ENCODE assay signal across 8 cellular contexts in the genomic region with DNA sequence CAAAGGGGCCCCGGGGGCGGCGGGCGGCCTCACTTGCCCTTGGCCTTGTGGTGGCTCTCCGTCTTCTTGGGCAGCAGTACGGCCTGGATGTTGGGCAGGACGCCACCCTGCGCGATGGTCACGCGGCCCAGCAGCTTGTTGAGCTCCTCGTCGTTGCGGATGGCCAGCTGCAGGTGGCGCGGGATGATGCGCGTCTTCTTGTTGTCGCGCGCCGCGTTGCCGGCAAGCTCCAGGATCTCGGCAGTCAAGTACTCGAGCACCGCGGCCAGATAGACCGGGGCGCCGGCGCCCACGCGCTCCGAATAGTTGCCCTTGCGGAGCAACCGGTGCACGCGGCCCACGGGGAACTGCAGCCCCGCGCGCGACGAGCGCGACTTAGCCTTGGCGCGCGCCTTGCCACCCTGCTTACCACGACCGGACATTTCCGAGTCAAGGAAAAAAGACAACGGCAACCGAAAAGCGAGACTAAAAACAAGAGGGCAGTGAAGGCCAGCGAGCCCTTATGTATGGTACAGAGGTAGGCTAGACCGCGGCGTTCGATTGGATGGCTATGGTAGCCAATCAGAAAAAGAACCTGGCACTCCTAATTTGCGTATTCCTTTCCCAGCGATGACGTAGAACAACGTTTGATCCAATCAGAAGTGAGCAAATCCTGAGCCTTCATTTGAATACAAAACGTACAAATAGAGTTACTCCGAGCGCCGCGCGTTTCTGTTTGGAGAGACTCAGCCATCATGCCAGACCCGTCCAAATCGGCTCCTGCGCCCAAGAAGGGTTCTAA. TPM values are rescaled to one million over a fixed set of nuclear protein-coding genes. Genes with fewer than 3 reads are reported as not detected.
A peak's percentile ranks its signal among the peaks of the same experiment; 100 is the strongest.
DNase-seq lines count a peak whose midpoint lies in the region; ATAC-seq and TF ChIP-seq lines count a peak whose summit lies in the region.

No MANE protein-coding gene starts in this region.

- peak; percentile 93 for ATAC-seq in omental fat pad (ENCODE audit: low FRiP score)

- H3K27me3 ChIP-seq in MG63 (no peaks in the 10 kb centered on the region; the same call in 1 of the 2 replicates), SJSA1 (replicated peaks) (peaks cover 48% of the 10 kb centered on the region), testis (no peaks in the 10 kb centered on the region)

- no peaks in the 10 kb centered on the region for H3K36me3 ChIP-seq in ES-I3 (ENCODE audit: insufficient read depth, low read length)
- H3K36me3 ChIP-seq in MG63: peaks cover 9% of the 10 kb centered on the region; the same call in 1 of the 2 replicates
- no peaks in the 10 kb centered on the region for H3K36me3 ChIP-seq in SJSA1
- no peaks in the 10 kb centered on the region for H3K36me3 ChIP-seq in testis (ENCODE audit: low read depth, missing control alignments)

- DNase-seq in GOT3 (lab: John Stamatoyannopoulos, UW): peak; percentile 88
- DNase-seq in MG63: peak; percentile 94
- DNase-seq in SJSA1 (ENCODE audit: low read depth in 1 of 2, low spot score in 2 of 2): peak; percentile 81 to 86
- peak; percentile 80 for DNase-seq in activated naive CD4-positive, alpha-beta T cell treated with anti-CD3 and anti-CD28 coated beads, Interleukin-2, amount 50 U/mL, for 16 hours
- DNase-seq in glomerular endothelial cell (ENCODE audit: extremely low read depth, low read depth, low spot score): peak; percentile 99
- peak; percentile 59 for DNase-seq in omental fat pad (ENCODE audit: low spot score)
- peak; percentile 97 for DNase-seq in testis

- TF ChIP-seq CTCF in omental fat pad (IDR thresholded peaks at IDR 0.05) (no peak), testis (IDR thresholded peaks at IDR 0.05) (peak in 2 of 3 experiments; percentile 34 to 39)

- H3K4me3 ChIP-seq in MG63 (peak overlapping the region; percentile 90), SJSA1 (peak overlapping the region; percentile 45), testis (peak overlapping the region; percentile 48 to 58)

- no peak overlapping the region for H3K27ac ChIP-seq in SJSA1
- H3K27ac ChIP-seq in testis: peak overlapping the region; percentile 83 to 87

- H3K9ac ChIP-seq in ES-I3 (ENCODE audit: low read depth, low read length): peak overlapping the region; percentile 71

- H3K9me3 ChIP-seq in ES-I3 (ENCODE audit: control insufficient read depth, insufficient read depth, low read length): no peaks in the 10 kb centered on the region
- no peaks in the 10 kb centered on the region for H3K9me3 ChIP-seq in MG63
- H3K9me3 ChIP-seq in SJSA1 (replicated peaks): no peaks in the 10 kb centered on the region
- H3K9me3 ChIP-seq in testis: no peaks in the 10 kb centered on the region

- H3K4me1 ChIP-seq in ES-I3 (ENCODE audit: insufficient read depth, low read length): no peaks in the 10 kb centered on the region
- peaks cover 24% of the 10 kb centered on the region for H3K4me1 ChIP-seq in SJSA1 (replicated peaks)
- peaks cover 12% of the 10 kb centered on the region for H3K4me1 ChIP-seq in testis

- intact Hi-C loops in testis (cut with DNase I; ENCODE audit: low total_unique reads): no loop called here

- WGBS in testis, 2 donors: 0 to 1% methylated on average over 22 to 61 of the region's 74 CpGs

- peak; percentile 39 for TF ChIP-seq POLR2A in testis (IDR thresholded peaks at IDR 0.05)

RNA-seq across cellular contexts. Expression of gene RNF187, which starts 29.6 kb away (rescaled TPM):
- 68.1 and 133 TPM in 2 replicates for total RNA-seq in MG63 (2014; rRNA removed; shearing (Covaris generic); ENCODE audit: low replicate concordance)
- total RNA-seq in SJSA1 (2014; rRNA removed; shearing (Covaris generic)): 25.0 and 36.4 TPM in 2 replicates
- 65.5 and 81.3 TPM in 2 replicates for total RNA-seq in glomerular endothelial cell
- total RNA-seq in omental fat pad: 10 to 100 TPM; 20.8 to 26.5 (median 23.5) TPM
- total RNA-seq in testis: 100 to 1,000 TPM in 1 of 2 donors, 10 to 100 TPM in 1; 86.8 to 109 TPM
- 49.3 TPM for polyA plus RNA-seq in testis (ENCODE audit: insufficient read depth, low read depth, low replicate concordance)

RNA-seq across cellular contexts. Expression of gene TRIM17, which starts 40.9 kb away (rescaled TPM):
- total RNA-seq in MG63 (2014; rRNA removed; shearing (Covaris generic); ENCODE audit: low replicate concordance): not detected in 2 replicates
- total RNA-seq in SJSA1 (2014; rRNA removed; shearing (Covaris generic)): not detected in 2 replicates
- total RNA-seq in glomerular endothelial cell: not detected in 2 replicates
- 1 to 10 TPM in 2 of 4 donors, under 1 TPM in 1, not detected in 1; 0.96 to 3.3 (median 1.7) TPM for total RNA-seq in omental fat pad
- total RNA-seq in testis: 10 to 100 TPM; 21.4 to 33.6 TPM
- 37.4 TPM for polyA plus RNA-seq in testis (ENCODE audit: insufficient read depth, low read depth, low replicate concordance)

RNA-seq across cellular contexts. Expression of gene TRIM11, which starts 51.0 kb away (rescaled TPM):
- total RNA-seq in MG63 (2014; rRNA removed; shearing (Covaris generic); ENCODE audit: low replicate concordance): 36.5 and 44.3 TPM in 2 replicates
- total RNA-seq in SJSA1 (2014; rRNA removed; shearing (Covaris generic)): 24.3 and 31.1 TPM in 2 replicates
- total RNA-seq in glomerular endothelial cell: 26.9 and 27.5 TPM in 2 replicates
- 10 to 100 TPM; 11.3 to 23.5 (median 15.8) TPM for total RNA-seq in omental fat pad
- 10 to 100 TPM; 30.1 to 37.8 TPM for total RNA-seq in testis
- polyA plus RNA-seq in testis (ENCODE audit: insufficient read depth, low read depth, low replicate concordance): 19.5 TPM

Comparison
In these comparisons a context has a peak if more than half of its experiments do, and no peak if none do; other contexts are left out.
1. CTCF ChIP-seq: peak in testis (2 of 3); none in omental fat pad (0 of 3).
2. RNA of gene TRIM17, which starts 40.9 kb away (total RNA-seq): 21.4 to 33.6 TPM in testis; 0.96 to 3.3 TPM in omental fat pad, not detected in glomerular endothelial cell, not detected in MG63 and not detected in SJSA1; every median in the first group is over 4 times any median in the second.
3. Peak in every context shown above with its lines, with median percentiles within 50 percentile points of each other: DNase-seq and H3K4me3 ChIP-seq.